Comparison of ENCODE assay signal across 8 cellular contexts in the genomic region with DNA sequence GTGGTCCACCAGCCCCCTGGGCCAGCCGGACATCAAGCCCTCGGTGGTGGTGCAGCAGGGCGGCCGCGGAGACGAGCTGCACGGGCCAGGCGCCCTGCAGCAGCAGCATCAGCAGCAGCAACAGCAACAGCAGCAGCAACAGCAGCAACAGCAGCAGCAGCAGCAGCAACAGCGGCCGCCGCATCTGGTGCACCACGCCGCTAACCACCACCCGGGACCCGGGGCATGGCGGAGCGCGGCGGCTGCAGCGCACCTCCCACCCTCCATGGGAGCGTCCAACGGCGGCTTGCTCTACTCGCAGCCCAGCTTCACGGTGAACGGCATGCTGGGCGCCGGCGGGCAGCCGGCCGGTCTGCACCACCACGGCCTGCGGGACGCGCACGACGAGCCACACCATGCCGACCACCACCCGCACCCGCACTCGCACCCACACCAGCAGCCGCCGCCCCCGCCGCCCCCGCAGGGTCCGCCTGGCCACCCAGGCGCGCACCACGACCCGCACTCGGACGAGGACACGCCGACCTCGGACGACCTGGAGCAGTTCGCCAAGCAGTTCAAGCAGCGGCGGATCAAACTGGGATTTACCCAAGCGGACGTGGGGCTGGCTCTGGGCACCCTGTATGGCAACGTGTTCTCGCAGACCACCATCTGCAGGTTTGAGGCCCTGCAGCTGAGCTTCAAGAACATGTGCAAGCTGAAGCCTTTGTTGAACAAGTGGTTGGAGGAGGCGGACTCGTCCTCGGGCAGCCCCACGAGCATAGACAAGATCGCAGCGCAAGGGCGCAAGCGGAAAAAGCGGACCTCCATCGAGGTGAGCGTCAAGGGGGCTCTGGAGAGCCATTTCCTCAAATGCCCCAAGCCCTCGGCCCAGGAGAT. TPM values are rescaled to one million over a fixed set of nuclear protein-coding genes. Genes with fewer than 3 reads are reported as not detected.
DNase-seq lines count a peak whose midpoint lies in the region; ATAC-seq and TF ChIP-seq lines count a peak whose summit lies in the region.

No MANE protein-coding gene starts in this region.

- H3K36me3 ChIP-seq in OCI-LY1 (ENCODE audit: insufficient read depth, low read length) (no peaks in the 10 kb centered on the region), hepatocyte (replicated peaks; ENCODE audit: insufficient read depth, low read depth) (no peaks in the 10 kb centered on the region)

- H3K9ac ChIP-seq in OCI-LY1 (ENCODE audit: low read length), result no peak overlapping the region

- H4K20me1 ChIP-seq in OCI-LY1 (ENCODE audit: insufficient read depth, low read length), result no peaks in the 10 kb centered on the region
- no peaks in the 10 kb centered on the region for H4K20me1 ChIP-seq in hepatocyte (ENCODE audit: insufficient read depth, poor library complexity, severe bottlenecking)

- H3K4me3 ChIP-seq in OCI-LY1 (ENCODE audit: low read depth, low read length, poor library complexity, severe bottlenecking), result peak overlapping the region; percentile 16
- no peak overlapping the region for H3K4me3 ChIP-seq in hepatocyte

- peaks cover 66% of the 10 kb centered on the region for H3K27me3 Mint-ChIP-seq in activated CD4-positive, alpha-beta T cell treated with anti-CD3 and anti-CD28 coated beads for 36 hours
- peaks cover 86% of the 10 kb centered on the region for H3K27me3 Mint-ChIP-seq in stimulated activated naive CD8-positive, alpha-beta T cell treated with anti-CD3 and anti-CD28 coated beads, Interleukin-15, Interleukin-2, amounts not matched to agents 100 ng/mL and 50 ng/mL, for 24 hours
- H3K27me3 Mint-ChIP-seq in activated naive CD4-positive, alpha-beta T cell treated with anti-CD3 and anti-CD28 coated beads for 36 hours (ENCODE audit: low read depth), result peaks cover 74% of the 10 kb centered on the region

- H3K4me3 Mint-ChIP-seq in activated CD4-positive, alpha-beta T cell treated with anti-CD3 and anti-CD28 coated beads for 36 hours, result no peak overlapping the region
- H3K4me3 Mint-ChIP-seq in stimulated activated naive CD8-positive, alpha-beta T cell treated with anti-CD3 and anti-CD28 coated beads, Interleukin-15, Interleukin-2, amounts not matched to agents 100 ng/mL and 50 ng/mL, for 24 hours, result no peak overlapping the region
- no peak overlapping the region for H3K4me3 Mint-ChIP-seq in activated naive CD4-positive, alpha-beta T cell treated with anti-CD3 and anti-CD28 coated beads for 36 hours

- 2% methylated on average over 63 of the region's 76 CpGs for WGBS in hepatocyte (ENCODE audit: low lambda C conversion rate, missing lambda C conversion rate)

- CTCF ChIA-PET in activated CD4-positive, alpha-beta T cell treated with anti-CD3 and anti-CD28 coated beads for 36 hours (lab: Charles Lee), result interaction anchor here (1.6 kb wide), 1 partner anchor 10 kb away, joined by 4 read pairs; no protein-coding TSS in a partner anchor
- CTCF ChIA-PET in activated naive CD4-positive, alpha-beta T cell treated with anti-CD3 and anti-CD28 coated beads for 36 hours (lab: Charles Lee), result interaction anchor here (1.0 kb wide), 1 partner anchor 10 kb away, joined by 3 read pairs; no protein-coding TSS in a partner anchor

- no peaks in the 10 kb centered on the region for H3K79me2 ChIP-seq in OCI-LY1 (ENCODE audit: insufficient read depth, low read length)
- no peaks in the 10 kb centered on the region for H3K79me2 ChIP-seq in hepatocyte

- no peak for TF ChIP-seq CTCF in OCI-LY1 (IDR thresholded peaks at IDR 0.05; ENCODE audit: low read length)
- TF ChIP-seq CTCF in hepatocyte (IDR thresholded peaks at IDR 0.05; ENCODE audit: poor library complexity), result no peak

- DNase-seq in activated CD4-positive, alpha-beta T cell treated with anti-CD3 and anti-CD28 coated beads for 36 hours, result peak; percentile 27
- DNase-seq in activated CD4-positive, alpha-beta T cell treated with anti-CD3 and anti-CD28 coated beads for 48 hours, result no peak
- peak; percentile 27 for DNase-seq in hepatocyte (ENCODE audit: low spot score)
- DNase-seq in activated naive CD4-positive, alpha-beta T cell treated with anti-CD3 and anti-CD28 coated beads for 36 hours, result no peak
- no peak for DNase-seq in middle frontal gyrus (ENCODE audit: extremely low spot score, low spot score)
- DNase-seq in NCI-H1930 (lab: John Stamatoyannopoulos, UW), result no peak

- no peaks in the 10 kb centered on the region for H3K9me3 Mint-ChIP-seq in activated CD4-positive, alpha-beta T cell treated with anti-CD3 and anti-CD28 coated beads for 36 hours (ENCODE audit: low read depth)
- no peaks in the 10 kb centered on the region for H3K9me3 Mint-ChIP-seq in stimulated activated naive CD8-positive, alpha-beta T cell treated with anti-CD3 and anti-CD28 coated beads, Interleukin-15, Interleukin-2, amounts not matched to agents 100 ng/mL and 50 ng/mL, for 24 hours
- H3K9me3 Mint-ChIP-seq in activated naive CD4-positive, alpha-beta T cell treated with anti-CD3 and anti-CD28 coated beads for 36 hours, result no peaks in the 10 kb centered on the region

- ATAC-seq in activated CD4-positive, alpha-beta T cell treated with anti-CD3 and anti-CD28 coated beads for 36 hours, result no peak

- H3K36me3 Mint-ChIP-seq in activated CD4-positive, alpha-beta T cell treated with anti-CD3 and anti-CD28 coated beads for 36 hours (ENCODE audit: low read depth), result no peaks in the 10 kb centered on the region
- H3K36me3 Mint-ChIP-seq in stimulated activated naive CD8-positive, alpha-beta T cell treated with anti-CD3 and anti-CD28 coated beads, Interleukin-15, Interleukin-2, amounts not matched to agents 100 ng/mL and 50 ng/mL, for 24 hours (ENCODE audit: low read depth), result no peaks in the 10 kb centered on the region
- H3K36me3 Mint-ChIP-seq in activated naive CD4-positive, alpha-beta T cell treated with anti-CD3 and anti-CD28 coated beads for 36 hours (ENCODE audit: low read depth), result no peaks in the 10 kb centered on the region

- H3K4me2 ChIP-seq in OCI-LY1 (ENCODE audit: low read length), result no peak overlapping the region
- H3K4me2 ChIP-seq in hepatocyte, result peak overlapping the region; percentile 93

- H3K27ac Mint-ChIP-seq in activated CD4-positive, alpha-beta T cell treated with anti-CD3 and anti-CD28 coated beads for 36 hours, result no peak overlapping the region
- H3K27ac Mint-ChIP-seq in stimulated activated naive CD8-positive, alpha-beta T cell treated with anti-CD3 and anti-CD28 coated beads, Interleukin-15, Interleukin-2, amounts not matched to agents 100 ng/mL and 50 ng/mL, for 24 hours, result peak overlapping the region; percentile 68
- H3K27ac Mint-ChIP-seq in activated naive CD4-positive, alpha-beta T cell treated with anti-CD3 and anti-CD28 coated beads for 36 hours, result no peak overlapping the region

- POLR2A ChIA-PET in activated CD4-positive, alpha-beta T cell treated with anti-CD3 and anti-CD28 coated beads for 36 hours (lab: Charles Lee), result no interaction called here

- no peaks in the 10 kb centered on the region for H3F3A ChIP-seq in OCI-LY1 (ENCODE audit: insufficient read depth, low read length)

- H2AFZ ChIP-seq in OCI-LY1 (ENCODE audit: low read length) (no peak overlapping the region), hepatocyte (no peak overlapping the region)

- H3K27ac ChIP-seq in OCI-LY1 (ENCODE audit: low read depth, low read length, poor library complexity, severe bottlenecking) (no peak overlapping the region), hepatocyte (no peak overlapping the region)

- H3K4me1 ChIP-seq in OCI-LY1 (ENCODE audit: insufficient read depth, low read length, severe bottlenecking), result no peaks in the 10 kb centered on the region
- H3K4me1 ChIP-seq in hepatocyte (ENCODE audit: insufficient read depth), result peaks cover 35% of the 10 kb centered on the region

- intact Hi-C loops in activated CD4-positive, alpha-beta T cell treated with anti-CD3 and anti-CD28 coated beads for 36 hours (cut with DNase I, micrococcal nuclease), result loop anchor here in 1 of 2 experiments (10.0 kb wide), 2 partner anchors 779 to 1629 kb away; a partner anchor contains a TSS
- intact Hi-C loops in activated naive CD4-positive, alpha-beta T cell treated with anti-CD3 and anti-CD28 coated beads for 36 hours (cut with micrococcal nuclease), result loop anchor here (2.0 to 10.0 kb wide), 2 partner anchors 111 to 1911 kb away; a partner anchor contains a TSS

- H3K9me3 ChIP-seq in OCI-LY1 (ENCODE audit: low read length) (no peaks in the 10 kb centered on the region), hepatocyte (ENCODE audit: low read depth) (no peaks in the 10 kb centered on the region)

- H3K9me2 ChIP-seq in OCI-LY1 (ENCODE audit: low read depth, low read length) (no peaks in the 10 kb centered on the region), hepatocyte (replicated peaks; ENCODE audit: insufficient read depth) (no peaks in the 10 kb centered on the region)

- H3K4me1 Mint-ChIP-seq in activated CD4-positive, alpha-beta T cell treated with anti-CD3 and anti-CD28 coated beads for 36 hours, result peaks cover 41% of the 10 kb centered on the region
- peaks cover 46% of the 10 kb centered on the region for H3K4me1 Mint-ChIP-seq in stimulated activated naive CD8-positive, alpha-beta T cell treated with anti-CD3 and anti-CD28 coated beads, Interleukin-15, Interleukin-2, amounts not matched to agents 100 ng/mL and 50 ng/mL, for 24 hours (ENCODE audit: low read depth)
- H3K4me1 Mint-ChIP-seq in activated naive CD4-positive, alpha-beta T cell treated with anti-CD3 and anti-CD28 coated beads for 36 hours (ENCODE audit: low read depth), result peaks cover 33% of the 10 kb centered on the region

- H3K27me3 ChIP-seq in OCI-LY1 (ENCODE audit: insufficient read depth, low read length) (no peaks in the 10 kb centered on the region), hepatocyte (peaks cover 88% of the 10 kb centered on the region)

RNA-seq across cellular contexts. Expression of a gene that starts 1.0 kb away (rescaled TPM):
- not detected for total RNA-seq in activated CD4-positive, alpha-beta T cell treated with anti-CD3 and anti-CD28 coated beads for 36 hours
- 0.08 and 0.13 TPM in 2 replicates for total RNA-seq in hepatocyte
- polyA plus RNA-seq in hepatocyte, result not detected in 2 replicates
- total RNA-seq in activated naive CD4-positive, alpha-beta T cell treated with anti-CD3 and anti-CD28 coated beads for 36 hours, result not detected

Comparison
In these comparisons a context has a peak if more than half of its experiments do, and no peak if none do; other contexts are left out.
1. DNase-seq: peak in activated CD4-positive, alpha-beta T cell treated with anti-CD3 and anti-CD28 coated beads for 36 hours (single experiment) and hepatocyte (single experiment); none in activated CD4-positive, alpha-beta T cell treated with anti-CD3 and anti-CD28 coated beads for 48 hours (single experiment), activated naive CD4-positive, alpha-beta T cell treated with anti-CD3 and anti-CD28 coated beads for 36 hours (single experiment), middle frontal gyrus (single experiment) and NCI-H1930 (0 of 2).